8 cellular contexts compared by ENCODE assay signal in genomic region chr1:1692714-1693647, GRCh38. TPM values are rescaled to one million over a fixed set of nuclear protein-coding genes. Genes with fewer than 3 reads are reported as not detected.
A peak's percentile ranks its signal among the peaks of the same experiment; 100 is the strongest.
DNase-seq lines count a peak whose midpoint lies in the region; ATAC-seq and TF ChIP-seq lines count a peak whose summit lies in the region.
"Not testable (repeated sequence)": the region's sequence is repeated elsewhere in the genome, so short reads cannot be mapped to it uniquely, and the experiment has no call there.

Gene SLC35E2B (minus strand): TSS chr1:1692795. CDS start chr1:1676699, 16,096 bp downstream.

- H3K36me3 Mint-ChIP-seq in MCF 10A (ENCODE audit: insufficient read depth, unreplicated experiment), result peaks cover 22% of the 10 kb centered on the region
- not testable (repeated sequence) for H3K36me3 Mint-ChIP-seq in immature natural killer cell

- in situ Hi-C loops in ACHN (cut with HindIII; ENCODE audit: low pct_ligation_motif_present, low pct_unique_long_range_greater_than_20kb, low sequenced_read_pairs), result not testable (repeated sequence)

- under 1% methylated on average over 24 of the region's 98 CpGs for WGBS in smooth muscle cell (ENCODE audit: low lambda C conversion rate)

- H3K36me3 ChIP-seq in WERI-Rb-1; smooth muscle cell (ENCODE audit: low read depth): not testable (repeated sequence)

- H3K4me1 Mint-ChIP-seq in MCF 10A (ENCODE audit: insufficient read depth, unreplicated experiment); immature natural killer cell: not testable (repeated sequence)

- not testable (repeated sequence) for BruUV-seq in MCF 10A (replicated peaks; lab: Mats Ljungman, UMichigan)

- DNase-seq in ACHN (peak; percentile 82), NCI-H2227 (lab: John Stamatoyannopoulos, UW; ENCODE audit: unreplicated experiment) (peak; percentile 95), WERI-Rb-1 (peak; percentile 88), MCF 10A (ENCODE audit: unreplicated experiment) (peak; percentile 90), immature natural killer cell (peak; percentile 97 to 99 (median 98)), smooth muscle cell (lab: John Stamatoyannopoulos, UW; ENCODE audit: unreplicated experiment) (peak; percentile 64)

- H3K4me1 ChIP-seq in smooth muscle cell (ENCODE audit: low read depth), result not testable (repeated sequence)

- not testable (repeated sequence) for H2AFZ ChIP-seq in smooth muscle cell (ENCODE audit: low read depth)

- intact Hi-C loops in MCF 10A (cut with micrococcal nuclease), result not testable (repeated sequence)

- H3K27ac ChIP-seq in WERI-Rb-1 (peak within 1 kb of the TSS; percentile 86), smooth muscle cell (ENCODE audit: low read depth) (peak within 1 kb of the TSS; percentile 95)

- ATAC-seq in GM18873 (IDR thresholded peaks at IDR 0.05; ENCODE audit: low FRiP score, unreplicated experiment) (peak; percentile 69), HG03135 (IDR thresholded peaks at IDR 0.05; ENCODE audit: unreplicated experiment) (peak; percentile 80)

- not testable (repeated sequence) for H3K27me3 Mint-ChIP-seq in MCF 10A (ENCODE audit: insufficient read depth, unreplicated experiment); immature natural killer cell (ENCODE audit: low read depth in 3 of 3)

- H3K4me3 Mint-ChIP-seq in MCF 10A (ENCODE audit: unreplicated experiment) (peak within 1 kb of the TSS; percentile 69), immature natural killer cell (peak within 1 kb of the TSS; percentile 73 to 83 (median 80))

- not testable (repeated sequence) for H3K9me3 ChIP-seq in WERI-Rb-1 (ENCODE audit: severe bottlenecking); smooth muscle cell (replicated peaks; ENCODE audit: low read depth)

- POLR2A ChIA-PET in MCF 10A (lab: Yijun Ruan, JAX), result interaction anchor here (1.0 kb wide), 1 partner anchor 215 kb away, joined by 4 read pairs; no protein-coding TSS in a partner anchor

- H3F3A ChIP-seq in smooth muscle cell (ENCODE audit: low read depth), result not testable (repeated sequence)

- H3K27me3 ChIP-seq in WERI-Rb-1 (ENCODE audit: insufficient read depth, low read depth, severe bottlenecking); smooth muscle cell (ENCODE audit: low read depth): not testable (repeated sequence)

- H3K79me2 ChIP-seq in smooth muscle cell (ENCODE audit: low read depth), result peaks cover 17% of the 10 kb centered on the region

- peak within 1 kb of the TSS; percentile 91 for H3K27ac Mint-ChIP-seq in MCF 10A (ENCODE audit: low read depth, unreplicated experiment)
- peak within 1 kb of the TSS; percentile 65 to 92 (median 90) for H3K27ac Mint-ChIP-seq in immature natural killer cell

- 0 out of 2 replicates have a peak, but pooled peaks have one; percentile 2 for TF ChIP-seq CTCF in WERI-Rb-1 (IDR thresholded peaks at IDR 0.05; ENCODE audit: low read depth, low read length)
- TF ChIP-seq CTCF in MCF 10A (IDR thresholded peaks at IDR 0.05; ENCODE audit: unreplicated experiment); smooth muscle cell (IDR thresholded peaks at IDR 0.05; ENCODE audit: borderline replicate concordance, insufficient read depth, poor library complexity, severe bottlenecking): not testable (repeated sequence)

- peak within 1 kb of the TSS; percentile 53 for H3K4me3 ChIP-seq in WERI-Rb-1 (ENCODE audit: low read depth, low read length)
- peak within 1 kb of the TSS; percentile 71 for H3K4me3 ChIP-seq in smooth muscle cell

- H3K4me2 ChIP-seq in smooth muscle cell, result peak within 1 kb of the TSS; percentile 76

- H4K20me1 ChIP-seq in smooth muscle cell (ENCODE audit: low read depth), result not testable (repeated sequence)

- H3K9me3 Mint-ChIP-seq in MCF 10A (ENCODE audit: unreplicated experiment); immature natural killer cell: not testable (repeated sequence)

- H3K9ac ChIP-seq in smooth muscle cell (ENCODE audit: low read depth), result peak within 1 kb of the TSS; percentile 94

- CTCF ChIA-PET in MCF 10A (lab: Yijun Ruan, JAX), result interaction anchor here (0.7 kb wide), 1 partner anchor 738 kb away, joined by 3 read pairs; no protein-coding TSS in a partner anchor

RNA-seq across cellular contexts. Expression of gene SLC35E2B, which starts in this region (rescaled TPM):
- total RNA-seq in MCF 10A (2022), result 35.4 and 38.1 TPM in 2 replicates
- 10 to 100 TPM; 14.4 to 37.7 (median 18.1) TPM for polyA plus RNA-seq in immature natural killer cell
- 24.2 and 32.4 TPM in 2 replicates for total RNA-seq in smooth muscle cell
- polyA plus RNA-seq in smooth muscle cell, result 19.7 and 22.6 TPM in 2 replicates

Comparison
In these comparisons a context has a peak if more than half of its experiments do, and no peak if none do; other contexts are left out.
1. Peak in every context shown above with its lines: DNase-seq, ATAC-seq, H3K4me3 ChIP-seq and H3K27ac ChIP-seq.